In genomic region chr5:140178482-140179116, GRCh38 we compare ENCODE assay signal across 22 cellular contexts. TPM values are rescaled to one million over a fixed set of nuclear protein-coding genes. Genes with fewer than 3 reads are reported as not detected.
A peak's percentile ranks its signal among the peaks of the same experiment; 100 is the strongest.
DNase-seq lines count a peak whose midpoint lies in the region; ATAC-seq, FAIRE-seq and TF ChIP-seq lines count a peak whose summit lies in the region.
"Had no signal": no experiment of that assay in that cellular context is flagged by ENCODE, and none has a peak within 500 bp of the region (broad histone marks: within the 10 kb centered on the region; RNA-seq: fewer than 3 reads in every experiment).

No MANE protein-coding gene starts in this region.

- POLR2A ChIA-PET in K562 (lab: Yijun Ruan, JAX) = interaction anchor here (0.6 to 3.4 kb wide), 9 partner anchors 7 to 224 kb away, joined by 3 to 18 read pairs (median 5); no protein-coding TSS in a partner anchor
- POLR2A ChIA-PET in naive thymus-derived CD8-positive, alpha-beta T cell (lab: Charles Lee) = interaction anchor here (0.6 kb wide), 1 partner anchor 70 kb away, joined by 4 read pairs; no protein-coding TSS in a partner anchor

- TF ChIP-seq EP300 in K562 (IDR thresholded peaks at IDR 0.05; ENCODE audit: low read length) = no peak

- in situ Hi-C loops in K562 (cut with MboI) = no loop called here

- peak overlapping the region in 1 of 10 donors; percentile 66 for H3K27ac Mint-ChIP-seq in naive thymus-derived CD8-positive, alpha-beta T cell
- H3K27ac Mint-ChIP-seq: activated CD4-positive, alpha-beta T cell treated with anti-CD3 and anti-CD28 coated beads, Interleukin-2, amount 10 ng/mL, durations not matched to agents 24 days and 14 days; activated naive CD8-positive, alpha-beta T cell; stimulated activated memory B cell treated with anti-CD40 and anti-IgM and Interleukin-4, amounts not matched to agents 10 μg/mL and 1 μg/mL and 100 μg/mL, for 72 hours; T-helper 17 cell had no signal

- H3K27me3 ChIP-seq in Karpas-422 (ENCODE audit: low read length) = no peaks in the 10 kb centered on the region
- no peaks in the 10 kb centered on the region for H3K27me3 ChIP-seq in K562 (ENCODE audit: control insufficient read depth in 2 of 2, insufficient read depth in 2 of 2, low read length in 2 of 2)
- no peaks in the 10 kb centered on the region for H3K27me3 ChIP-seq in mucosa of stomach (ENCODE audit: control insufficient read depth, insufficient read depth, low read length)

- WGBS in K562 (ENCODE audit: insufficient coverage, low coverage, missing lambda C conversion rate) = 15% methylated on average over 6 of the region's 6 CpGs

- H3K9me3 ChIP-seq in Karpas-422 (ENCODE audit: low read length) = no peaks in the 10 kb centered on the region
- no peaks in the 10 kb centered on the region for H3K9me3 ChIP-seq in K562 (replicated peaks; ENCODE audit: control insufficient read depth, insufficient read depth, low read depth, low read length)
- no peaks in the 10 kb centered on the region for H3K9me3 ChIP-seq in mucosa of stomach (ENCODE audit: control insufficient read depth, low read length)
- H3K9me3 ChIP-seq: HAP-1, prostate gland had no signal

- no peak for TF ChIP-seq RAD21 in K562 (CRISPR knock-in tag; conservative IDR thresholded peaks at IDR 0.05 in 1 of 2, IDR thresholded peaks at IDR 0.05 in 1 of 2)

- peaks cover 0 to 10% (median 3%) of the 10 kb centered on the region in 5 donors for H3K27me3 Mint-ChIP-seq in naive thymus-derived CD8-positive, alpha-beta T cell
- H3K27me3 Mint-ChIP-seq: activated naive CD8-positive, alpha-beta T cell; stimulated activated memory B cell treated with anti-CD40 and anti-IgM and Interleukin-4, amounts not matched to agents 10 μg/mL and 1 μg/mL and 100 μg/mL, for 72 hours; T-helper 17 cell had no signal

- no peak for TF ChIP-seq CTCF in K562 (IDR thresholded peaks at IDR 0.05 in 2 of 3, conservative IDR thresholded peaks at IDR 0.05 in 1 of 3; ENCODE audit: insufficient read depth in 2 of 3, low read depth in 1 of 3, low read length in 3 of 3)

- H3K4me3 ChIP-seq in Karpas-422 (ENCODE audit: low read length) (no peak overlapping the region), K562 (no peak overlapping the region), mucosa of stomach (ENCODE audit: low read length) (peak overlapping the region; percentile 56)
- H3K4me3 ChIP-seq: HAP-1, prostate gland, SK-N-MC had no signal

- H3K9me2 ChIP-seq in Karpas-422 (replicated peaks; ENCODE audit: insufficient read depth, low read length) = no peaks in the 10 kb centered on the region

- no peaks in the 10 kb centered on the region for H3K9me1 ChIP-seq in K562 (ENCODE audit: control insufficient read depth, insufficient read depth, low read length)

- CTCF ChIA-PET in K562 (lab: Yijun Ruan, JAX; ENCODE audit: low intra/inter-chr PET ratio) = no interaction called here

- DNase-seq in Karpas-422 = peak; percentile 5
- DNase-seq in K562 (ENCODE audit: extremely low read depth in 1 of 4, low spot score in 3 of 4) = no peak
- no peak for DNase-seq in activated naive CD4-positive, alpha-beta T cell (lab: John Stamatoyannopoulos, UW)
- no peak for DNase-seq in GOT3 (lab: John Stamatoyannopoulos, UW)
- DNase-seq in naive thymus-derived CD8-positive, alpha-beta T cell = no peak
- no peak for DNase-seq in Ammon's horn (ENCODE audit: low spot score)
- DNase-seq: activated CD4-positive, alpha-beta T cell treated with anti-CD3 and anti-CD28 coated beads, Interleukin-2, amount 10 ng/mL, durations not matched to agents 24 days and 14 days; cortex of kidney; glutamatergic neuron; MM.1S; NCI-H146; NCI-H510A treated with DMSO at 0.1 percent for 48 hours; T-helper 17 cell had no signal

- no peak overlapping the region for H3K4me2 ChIP-seq in Karpas-422 (ENCODE audit: low read depth, low read length, poor library complexity, severe bottlenecking)
- H3K4me2 ChIP-seq in K562 (ENCODE audit: insufficient read depth, low read length) = peak overlapping the region; percentile 23; the same call in 1 of the 2 replicates

- intact Hi-C loops in K562 (cut with micrococcal nuclease) = loop anchor here (10.0 kb wide), 1 partner anchor 376 kb away; the partner anchor contains the start of gene SRA1

- no peaks in the 10 kb centered on the region for H3K36me3 ChIP-seq in Karpas-422 (ENCODE audit: insufficient read depth, low read length)
- 0 out of 3 replicates have a peak, but pooled peaks cover 4% of the 10 kb centered on the region for H3K36me3 ChIP-seq in K562 (ENCODE audit: control insufficient read depth, insufficient read depth, low read length)
- no peaks in the 10 kb centered on the region for H3K36me3 ChIP-seq in mucosa of stomach (ENCODE audit: control insufficient read depth, insufficient read depth, low read length)
- H3K36me3 ChIP-seq: prostate gland had no signal

- H3K9me3 Mint-ChIP-seq in naive thymus-derived CD8-positive, alpha-beta T cell = no peaks in the 10 kb centered on the region
- H3K9me3 Mint-ChIP-seq: activated CD4-positive, alpha-beta T cell treated with anti-CD3 and anti-CD28 coated beads, Interleukin-2, amount 10 ng/mL, durations not matched to agents 24 days and 14 days; stimulated activated memory B cell treated with anti-CD40 and anti-IgM and Interleukin-4, amounts not matched to agents 10 μg/mL and 1 μg/mL and 100 μg/mL, for 72 hours had no signal

- H4K20me1 ChIP-seq in Karpas-422 (ENCODE audit: insufficient read depth, low read depth, low read length) = peaks cover 6% of the 10 kb centered on the region; the same call in 1 of the 2 replicates
- no peaks in the 10 kb centered on the region for H4K20me1 ChIP-seq in K562 (replicated peaks; ENCODE audit: control insufficient read depth, insufficient read depth, low read length)

- H3K79me2 ChIP-seq in Karpas-422 (ENCODE audit: low read length) (no peaks in the 10 kb centered on the region), K562 (ENCODE audit: control insufficient read depth, insufficient read depth, low read length) (peaks cover 86% of the 10 kb centered on the region)

- no peak overlapping the region for H2AFZ ChIP-seq in Karpas-422 (ENCODE audit: low read length)
- H2AFZ ChIP-seq in K562 (ENCODE audit: low read depth, low read length) = no peak overlapping the region

- ATAC-seq in K562 = no peak
- no peak for ATAC-seq in naive thymus-derived CD8-positive, alpha-beta T cell
- ATAC-seq: stimulated activated memory B cell treated with anti-CD40 and anti-IgM and Interleukin-4, amounts not matched to agents 10 μg/mL and 1 μg/mL and 100 μg/mL, for 72 hours; T-helper 17 cell had no signal

- no peak for TF ChIP-seq POLR2A in K562 (conservative IDR thresholded peaks at IDR 0.05)

- no peaks in the 10 kb centered on the region for H3K36me3 Mint-ChIP-seq in naive thymus-derived CD8-positive, alpha-beta T cell
- H3K36me3 Mint-ChIP-seq: activated naive CD8-positive, alpha-beta T cell; stimulated activated memory B cell treated with anti-CD40 and anti-IgM and Interleukin-4, amounts not matched to agents 10 μg/mL and 1 μg/mL and 100 μg/mL, for 72 hours had no signal

- H3K4me1 Mint-ChIP-seq in naive thymus-derived CD8-positive, alpha-beta T cell = peaks cover 15 to 25% (median 16%) of the 10 kb centered on the region in 4 donors

- FAIRE-seq in K562 (lab: Jason Lieb, UNC) = no peak
- FAIRE-seq: small intestine had no signal

- H3K27ac ChIP-seq in Karpas-422 (ENCODE audit: low read length) = no peak overlapping the region
- peak overlapping the region; percentile 57 for H3K27ac ChIP-seq in K562 (ENCODE audit: extremely low read depth, low read depth, low read length)
- H3K27ac ChIP-seq in temporal lobe (ENCODE audit: low read depth, low read length) = peak overlapping the region; percentile 44
- H3K27ac ChIP-seq: SK-N-MC had no signal

- H3K9ac ChIP-seq in Karpas-422 (ENCODE audit: low read length) (no peak overlapping the region), K562 (ENCODE audit: insufficient read depth in 1 of 2, low read depth in 2 of 2, low read length in 2 of 2) (peak overlapping the region; percentile 47 to 62; a peak in 3 of 4 replicates), mucosa of stomach (ENCODE audit: low read length) (peak overlapping the region; percentile 99)

- no peak overlapping the region for H3K4me3 Mint-ChIP-seq in naive thymus-derived CD8-positive, alpha-beta T cell
- H3K4me3 Mint-ChIP-seq: activated CD4-positive, alpha-beta T cell treated with anti-CD3 and anti-CD28 coated beads, Interleukin-2, amount 10 ng/mL, durations not matched to agents 24 days and 14 days; activated naive CD8-positive, alpha-beta T cell; CD14-positive monocyte; stimulated activated memory B cell treated with anti-CD40 and anti-IgM and Interleukin-4, amounts not matched to agents 10 μg/mL and 1 μg/mL and 100 μg/mL, for 72 hours; T-helper 17 cell had no signal

- no TSS peak for BruUV-seq in K562 (replicated peaks; lab: Mats Ljungman, UMichigan)

- H3K4me1 ChIP-seq in Karpas-422 (ENCODE audit: low read length) (peaks cover 14% of the 10 kb centered on the region), K562 (replicated peaks in 1 of 2; ENCODE audit: control insufficient read depth in 2 of 2, insufficient read depth in 2 of 2, low read length in 2 of 2) (peaks cover 59 to 63% of the 10 kb centered on the region in 2 experiments), mucosa of stomach (ENCODE audit: control insufficient read depth, insufficient read depth, low read length) (peaks cover 55% of the 10 kb centered on the region)
- H3K4me1 ChIP-seq: prostate gland had no signal

RNA-seq across cellular contexts. Expression of gene CYSTM1, which starts 3.6 kb away (rescaled TPM):
- total RNA-seq in Karpas-422 (2014; rRNA removed; shearing (Covaris generic); ENCODE audit: low replicate concordance) = 17.8 and 28.5 TPM in 2 replicates
- total RNA-seq in K562 (2011; cell fraction: chromatin; rRNA removed; ENCODE audit: low replicate concordance) = 8.9 and 10.7 TPM in 2 replicates
- 20.3 and 25.2 TPM in 2 replicates for total RNA-seq in K562 (2011; cell fraction: nucleolus; rRNA removed)
- total RNA-seq in K562 (2011; cell fraction: nucleoplasm; rRNA removed) = 20.1 and 20.5 TPM in 2 replicates
- total RNA-seq in K562 (2014; rRNA removed) (76.1 and 127 TPM in 2 replicates), K562 (2014; rRNA removed; fragmentation: Illumina TruSeq; extraction: Trizol) (66.6 and 94.6 TPM in 2 replicates), K562 (2015; rRNA removed; fragmentation: Illumina TruSeq; extraction: Trizol) (118 and 129 TPM in 2 replicates), K562 (2021) (76.2 and 86.6 TPM in 2 replicates), temporal lobe (2.7 TPM)
- polyA plus RNA-seq in K562 (2011; rRNA removed) (92.8 and 98.2 TPM in 2 replicates), K562 (2014; fragmentation: Illumina TruSeq; extraction: Trizol) (139 and 150 TPM in 2 replicates), K562 (2014; fragmentation: Nextera tagmentation; extraction: Ambion mirVana) (100 to 1,000 TPM; 363 to 422 TPM), K562 (2014; rRNA removed) (108 and 126 TPM in 2 replicates)
- polyA plus RNA-seq in K562 (2011; cell fraction: cytosol; rRNA removed) = 97.9 and 207 TPM in 2 replicates
- polyA plus RNA-seq in K562 (2011; cell fraction: nucleus; rRNA removed) = 39.9 and 50.7 TPM in 2 replicates
- 136 and 260 TPM in 2 replicates for polyA plus RNA-seq in K562 (2012)
- polyA minus RNA-seq in K562 (2011; rRNA and poly(A)+ RNA removed) = 31.6 and 43.3 TPM in 2 replicates
- 48.6 and 56.5 TPM in 2 replicates for polyA minus RNA-seq in K562 (2011; cell fraction: cytosol; rRNA and poly(A)+ RNA removed)
- 22.5 and 23.8 TPM in 2 replicates for polyA minus RNA-seq in K562 (2011; cell fraction: nucleus; rRNA and poly(A)+ RNA removed)
- total RNA-seq in naive thymus-derived CD8-positive, alpha-beta T cell = 1 to 10 TPM; 3.0 to 3.1 TPM
- 1 to 10 TPM; 5.1 to 6.5 (median 6.3) TPM for polyA plus RNA-seq in naive thymus-derived CD8-positive, alpha-beta T cell

RNA-seq across cellular contexts. Expression of gene IGIP, which starts 52.9 kb away (rescaled TPM):
- total RNA-seq in Karpas-422 (2014; rRNA removed; shearing (Covaris generic); ENCODE audit: low replicate concordance) = 2.5 and 3.9 TPM in 2 replicates
- total RNA-seq in K562 (2011; cell fraction: chromatin; rRNA removed; ENCODE audit: low replicate concordance) = 1.4 and 5.9 TPM in 2 replicates
- total RNA-seq in K562 (2011; cell fraction: nucleolus; rRNA removed) = 0.67 and 1.2 TPM in 2 replicates
- 3.4 and 9.5 TPM in 2 replicates for total RNA-seq in K562 (2011; cell fraction: nucleoplasm; rRNA removed)
- total RNA-seq in K562 (2014; rRNA removed) = 0.73 and 1.3 TPM in 2 replicates
- total RNA-seq in K562 (2014; rRNA removed; fragmentation: Illumina TruSeq; extraction: Trizol) = 1.4 and 1.5 TPM in 2 replicates
- total RNA-seq in K562 (2015; rRNA removed; fragmentation: Illumina TruSeq; extraction: Trizol) = 1.4 and 1.6 TPM in 2 replicates
- total RNA-seq in K562 (2021) = 1.1 and 1.2 TPM in 2 replicates
- polyA plus RNA-seq in K562 (2011; rRNA removed) = 1.0 and 1.2 TPM in 2 replicates
- 0.19 and 0.86 TPM in 2 replicates for polyA plus RNA-seq in K562 (2011; cell fraction: cytosol; rRNA removed)
- 2.3 and 4.8 TPM in 2 replicates for polyA plus RNA-seq in K562 (2011; cell fraction: nucleus; rRNA removed)
- 1.1 and 2.3 TPM in 2 replicates for polyA plus RNA-seq in K562 (2012)
- 0.96 and 1.5 TPM in 2 replicates for polyA plus RNA-seq in K562 (2014; fragmentation: Illumina TruSeq; extraction: Trizol)
- under 1 TPM; 0.52 to 0.69 TPM for polyA plus RNA-seq in K562 (2014; fragmentation: Nextera tagmentation; extraction: Ambion mirVana)
- 0.91 and 1.1 TPM in 2 replicates for polyA plus RNA-seq in K562 (2014; rRNA removed)
- polyA minus RNA-seq in K562 (2011; rRNA and poly(A)+ RNA removed) = 1.4 and 2.2 TPM in 2 replicates
- 0.57 and 0.64 TPM in 2 replicates for polyA minus RNA-seq in K562 (2011; cell fraction: cytosol; rRNA and poly(A)+ RNA removed)
- polyA minus RNA-seq in K562 (2011; cell fraction: nucleus; rRNA and poly(A)+ RNA removed) = 1.3 and 3.1 TPM in 2 replicates
- 8.4 TPM for total RNA-seq in temporal lobe
- total RNA-seq in naive thymus-derived CD8-positive, alpha-beta T cell = 10 to 100 TPM; 11.6 to 12.9 TPM
- polyA plus RNA-seq in naive thymus-derived CD8-positive, alpha-beta T cell = under 1 TPM; 0.24 to 0.51 (median 0.39) TPM
